ENCODE assay signal across 7 cellular contexts in genomic region chr10:61902448-61903183, GRCh38. TPM values are rescaled to one million over a fixed set of nuclear protein-coding genes. Genes with fewer than 3 reads are reported as not detected.
DNase-seq lines count a peak whose midpoint lies in the region; ATAC-seq and TF ChIP-seq lines count a peak whose summit lies in the region.

No MANE protein-coding gene starts in this region.

- no peaks in the 10 kb centered on the region for H3K36me3 ChIP-seq in upper lobe of left lung

- ATAC-seq in HG03354 (IDR thresholded peaks at IDR 0.05; ENCODE audit: poor library complexity, severe bottlenecking, unreplicated experiment) (peak; percentile 19), upper lobe of left lung (ENCODE audit: low FRiP score in 2 of 2) (peak; percentile 44 to 55)

- H3K36me3 Mint-ChIP-seq in activated naive CD4-positive, alpha-beta T cell treated with anti-CD3 and anti-CD28 coated beads, Interleukin-2, amount 50 U/mL, for 24 hours: peaks cover 4% of the 10 kb centered on the region

- H3K4me3 Mint-ChIP-seq in activated naive CD4-positive, alpha-beta T cell treated with anti-CD3 and anti-CD28 coated beads, Interleukin-2, amount 50 U/mL, for 24 hours: peak overlapping the region; percentile 91

- H3K4me3 ChIP-seq in GM12875 (ENCODE audit: low read depth, low read length) (peak overlapping the region; percentile 59), upper lobe of left lung (peak overlapping the region; percentile 64 to 84 (median 72))

- no peaks in the 10 kb centered on the region for H3K27me3 ChIP-seq in upper lobe of left lung

- peaks cover 50% of the 10 kb centered on the region for H3K4me1 Mint-ChIP-seq in activated naive CD4-positive, alpha-beta T cell treated with anti-CD3 and anti-CD28 coated beads, Interleukin-2, amount 50 U/mL, for 24 hours

- no peak for TF ChIP-seq CTCF in GM12875 (IDR thresholded peaks at IDR 0.05; ENCODE audit: borderline replicate concordance, insufficient read depth, low read depth, low read length)
- TF ChIP-seq CTCF in upper lobe of left lung (IDR thresholded peaks at IDR 0.05): no peak

- no peaks in the 10 kb centered on the region for H3K9me3 Mint-ChIP-seq in activated naive CD4-positive, alpha-beta T cell treated with anti-CD3 and anti-CD28 coated beads, Interleukin-2, amount 50 U/mL, for 24 hours

- DNase-seq in RPMI8226: peak; percentile 57
- peak; percentile 64 for DNase-seq in glomerular visceral epithelial cell (ENCODE audit: extremely low spot score)
- DNase-seq in occipital lobe (lab: John Stamatoyannopoulos, UW): peak; percentile 49
- peak in 1 of 2 donors; percentile 53 for DNase-seq in upper lobe of left lung

- TF ChIP-seq POLR2A in upper lobe of left lung (IDR thresholded peaks at IDR 0.05): peak in 1 of 4 donors; percentile 46

- H3K27ac Mint-ChIP-seq in activated naive CD4-positive, alpha-beta T cell treated with anti-CD3 and anti-CD28 coated beads, Interleukin-2, amount 50 U/mL, for 24 hours: peak overlapping the region; percentile 96

- WGBS in upper lobe of left lung, 2 donors: 0 to 1% methylated on average over 18 to 24 of the region's 24 CpGs

- no peak for TF ChIP-seq EP300 in upper lobe of left lung (IDR thresholded peaks at IDR 0.05)

- H3K4me1 ChIP-seq in upper lobe of left lung: peaks cover 27 to 46% (median 30%) of the 10 kb centered on the region in 4 donors

- H3K27ac ChIP-seq in upper lobe of left lung: peak overlapping the region; percentile 96 to 98 (median 96)

- no peaks in the 10 kb centered on the region for H3K27me3 Mint-ChIP-seq in activated naive CD4-positive, alpha-beta T cell treated with anti-CD3 and anti-CD28 coated beads, Interleukin-2, amount 50 U/mL, for 24 hours

- no peaks in the 10 kb centered on the region for H3K9me3 ChIP-seq in upper lobe of left lung

RNA-seq across cellular contexts. Expression of gene ARID5B, which starts 1.1 kb away (rescaled TPM):
- 27.6 TPM for total RNA-seq in occipital lobe
- total RNA-seq in upper lobe of left lung: 10 to 100 TPM; 20.2 to 51.3 (median 28.4) TPM
